11 cellular contexts compared by ENCODE assay signal in genomic region chr17:41885733-41886132, GRCh38. TPM values are rescaled to one million over a fixed set of nuclear protein-coding genes. Genes with fewer than 3 reads are reported as not detected.
DNase-seq lines count a peak whose midpoint lies in the region; ATAC-seq and TF ChIP-seq lines count a peak whose summit lies in the region.
"Had no signal": no experiment of that assay in that cellular context is flagged by ENCODE, and none has a peak within 500 bp of the region (broad histone marks: within the 10 kb centered on the region; RNA-seq: fewer than 3 reads in every experiment).

No MANE protein-coding gene starts in this region.

- no peak overlapping the region; the same call in 1 of the 2 replicates for H3K27ac ChIP-seq in WERI-Rb-1
- no peak overlapping the region for H3K27ac ChIP-seq in suprapubic skin

- no peak for DNase-seq in AG09319 (ENCODE audit: extremely low read depth, low read depth)
- DNase-seq in H7, result peak; percentile 53
- peak; percentile 66 for DNase-seq in WERI-Rb-1
- peak; percentile 72 for DNase-seq in left kidney (ENCODE audit: low read depth, low spot score)
- no peak for DNase-seq in stimulated activated naive CD8-positive, alpha-beta T cell treated with anti-CD3 and anti-CD28 coated beads, Interleukin-15, amount 100 ng/mL, for 72 hours
- DNase-seq in NK-92 (lab: John Stamatoyannopoulos, UW; ENCODE audit: unreplicated experiment), result no peak
- DNase-seq in suprapubic skin (ENCODE audit: low spot score in 2 of 2), result no peak
- DNase-seq: activated CD8-positive, alpha-beta memory T cell treated with anti-CD3 and anti-CD28 coated beads, Interleukin-2, amount 50 U/mL, for 4 hours; occipital lobe; SIG-M5 had no signal

- peaks cover 56% of the 10 kb centered on the region for H3K36me3 ChIP-seq in H7 (replicated peaks; ENCODE audit: control insufficient read depth, insufficient read depth, low read length)
- peaks cover 95% of the 10 kb centered on the region for H3K36me3 ChIP-seq in WERI-Rb-1
- peaks cover 88% of the 10 kb centered on the region for H3K36me3 ChIP-seq in suprapubic skin

- H3K4me3 ChIP-seq in H7 (ENCODE audit: insufficient read depth, low read depth, low read length) (no peak overlapping the region), WERI-Rb-1 (ENCODE audit: low read depth, low read length) (no peak overlapping the region), suprapubic skin (no peak overlapping the region)

- no peaks in the 10 kb centered on the region for H3K27me3 Mint-ChIP-seq in stimulated activated naive CD8-positive, alpha-beta T cell treated with anti-CD3 and anti-CD28 coated beads, Interleukin-15, amount 100 ng/mL, for 72 hours

- H3K4me3 Mint-ChIP-seq in stimulated activated naive CD8-positive, alpha-beta T cell treated with anti-CD3 and anti-CD28 coated beads, Interleukin-15, amount 100 ng/mL, for 72 hours, result no peak overlapping the region

- H3K4me1 ChIP-seq in suprapubic skin, result no peaks in the 10 kb centered on the region

- peak overlapping the region in 1 of 2 donors; percentile 77 for H3K27ac Mint-ChIP-seq in stimulated activated naive CD8-positive, alpha-beta T cell treated with anti-CD3 and anti-CD28 coated beads, Interleukin-15, amount 100 ng/mL, for 72 hours

- 85% methylated on average over 6 of the region's 6 CpGs for WGBS in suprapubic skin

- TF ChIP-seq POLR2A in suprapubic skin (IDR thresholded peaks at IDR 0.05), result no peak

- no peaks in the 10 kb centered on the region for H3K4me1 Mint-ChIP-seq in stimulated activated naive CD8-positive, alpha-beta T cell treated with anti-CD3 and anti-CD28 coated beads, Interleukin-15, amount 100 ng/mL, for 72 hours

- H3K27me3 ChIP-seq in H7 (ENCODE audit: control insufficient read depth, insufficient read depth, low read length) (no peaks in the 10 kb centered on the region), WERI-Rb-1 (ENCODE audit: insufficient read depth, low read depth, severe bottlenecking) (no peaks in the 10 kb centered on the region), suprapubic skin (no peaks in the 10 kb centered on the region)

- ATAC-seq in stimulated activated naive CD8-positive, alpha-beta T cell treated with anti-CD3 and anti-CD28 coated beads, Interleukin-15, amount 100 ng/mL, for 72 hours, result no peak
- ATAC-seq in HG02885 (IDR thresholded peaks at IDR 0.05; ENCODE audit: poor library complexity, unreplicated experiment), result no peak

- no peaks in the 10 kb centered on the region for H3K9me3 ChIP-seq in WERI-Rb-1 (ENCODE audit: severe bottlenecking)
- no peaks in the 10 kb centered on the region for H3K9me3 ChIP-seq in suprapubic skin

- TF ChIP-seq EP300 in suprapubic skin (IDR thresholded peaks at IDR 0.05), result no peak

- TF ChIP-seq CTCF in AG09319 (IDR thresholded peaks at IDR 0.05; ENCODE audit: low read depth, low read length) (peak; percentile 3), WERI-Rb-1 (IDR thresholded peaks at IDR 0.05; ENCODE audit: low read depth, low read length) (peak; percentile 68), suprapubic skin (IDR thresholded peaks at IDR 0.05) (no peak)

- no peaks in the 10 kb centered on the region for H3K9me3 Mint-ChIP-seq in stimulated activated naive CD8-positive, alpha-beta T cell treated with anti-CD3 and anti-CD28 coated beads, Interleukin-15, amount 100 ng/mL, for 72 hours

RNA-seq across cellular contexts. Expression of gene KLHL11, which starts 20.5 kb away (rescaled TPM):
- 14.7 and 18.1 TPM in 2 replicates for total RNA-seq in H7 (2014; rRNA removed; shearing (Covaris generic))
- 10 to 100 TPM; 19.6 to 27.9 (median 21.4) TPM for total RNA-seq in suprapubic skin

RNA-seq across cellular contexts. Expression of gene ACLY, which starts 33.0 kb away (rescaled TPM):
- 235 and 260 TPM in 2 replicates for total RNA-seq in H7 (2014; rRNA removed; shearing (Covaris generic))
- 10 to 100 TPM; 40.5 to 81.9 (median 72.9) TPM for total RNA-seq in suprapubic skin

RNA-seq across cellular contexts. Expression of gene ODAD4, which starts 44.7 kb away (rescaled TPM):
- 0.28 and 0.85 TPM in 2 replicates for total RNA-seq in H7 (2014; rRNA removed; shearing (Covaris generic))
- 1 to 10 TPM in 2 of 4 donors, under 1 TPM in 1, not detected in 1; 0.42 to 1.9 (median 1.3) TPM for total RNA-seq in suprapubic skin

RNA-seq across cellular contexts. Expression of gene KLHL10, which starts 48.1 kb away (rescaled TPM):
- total RNA-seq in H7 (2014; rRNA removed; shearing (Covaris generic)), result 0.10 and 1.1 TPM in 2 replicates
- total RNA-seq in suprapubic skin, result under 1 TPM in 1 of 4 donors, not detected in 3; 0.30 TPM
- total RNA-seq: occipital lobe had no signal

RNA-seq across cellular contexts. Expression of gene NT5C3B, which starts 49.7 kb away (rescaled TPM):
- 62.2 and 77.1 TPM in 2 replicates for total RNA-seq in H7 (2014; rRNA removed; shearing (Covaris generic))
- 10 to 100 TPM; 21.6 to 41.2 (median 30.7) TPM for total RNA-seq in suprapubic skin

Comparison
In these comparisons a context has a peak if more than half of its experiments do, and no peak if none do; other contexts are left out.
1. DNase-seq: peak in H7 (single experiment), WERI-Rb-1 (single experiment) and left kidney (single experiment); none in AG09319 (single experiment), stimulated activated naive CD8-positive, alpha-beta T cell treated with anti-CD3 and anti-CD28 coated beads, Interleukin-15, amount 100 ng/mL, for 72 hours (0 of 2), NK-92 (single experiment) and suprapubic skin (0 of 2).
2. CTCF ChIP-seq: peak in AG09319 (single experiment) and WERI-Rb-1 (single experiment); none in suprapubic skin (0 of 2).